26 cellular contexts compared by ENCODE assay signal in the genomic region with DNA sequence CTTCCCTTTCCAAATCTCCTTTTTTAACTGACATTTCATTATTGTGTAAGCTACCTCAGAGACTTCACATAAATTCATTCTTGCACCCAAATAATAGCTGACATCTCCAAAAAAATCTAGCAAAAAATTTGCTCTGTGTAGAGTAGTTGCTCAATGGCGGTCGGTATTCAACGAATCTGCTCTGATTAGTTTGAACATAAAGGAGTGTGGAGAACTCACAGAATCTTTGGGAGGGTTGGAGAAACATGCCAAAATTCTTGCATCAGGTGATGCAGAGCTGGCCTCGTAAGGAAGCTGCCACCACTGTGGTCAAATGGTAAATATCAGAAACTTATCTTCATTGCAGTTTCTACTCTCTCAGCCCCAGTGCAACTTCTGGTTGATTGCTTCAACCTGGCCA.
"Had no signal": no experiment of that assay in that cellular context is flagged by ENCODE, and none has a peak within 500 bp of the region (broad histone marks: within the 10 kb centered on the region; RNA-seq: fewer than 3 reads in every experiment).

No MANE protein-coding gene starts in this region.

- ATAC-seq: activated CD8-positive, alpha-beta memory T cell treated with anti-CD3 and anti-CD28 coated beads, Interleukin-2, amount 10 ng/mL, durations not matched to agents 7 days and 5 days; activated naive CD4-positive, alpha-beta T cell treated with anti-CD3 and anti-CD28 coated beads, Interleukin-2, amount 50 U/mL, for 72 hours; activated naive CD8-positive, alpha-beta T cell treated with anti-CD3 and anti-CD28 coated beads, Interleukin-2, amount 50 U/mL, for 24 hours; T-helper 17 cell had no signal

- DNase-seq: activated B cell treated with CpG ODN at 0.5 μM for 24 hours; activated CD4-positive, alpha-beta T cell treated with anti-CD3 and anti-CD28 coated beads for 1 hour; activated CD4-positive, alpha-beta T cell treated with anti-CD3 and anti-CD28 coated beads, Interleukin-2, amount 10 ng/mL, durations not matched to agents 24 days and 14 days; activated CD4-positive, alpha-beta T cell treated with anti-CD3 and anti-CD28 coated beads, Interleukin-2, amount 50 U/mL, for 48 hours; activated CD8-positive, alpha-beta memory T cell treated with anti-CD3 and anti-CD28 coated beads, Interleukin-2, amount 10 ng/mL, durations not matched to agents 7 days and 5 days; activated effector memory CD4-positive, alpha-beta T cell treated with anti-CD3 and anti-CD28 coated beads, Interleukin-2, amount 50 U/mL, for 16 hours; activated naive CD4-positive, alpha-beta T cell treated with Interleukin-2 at 50 U/mL for 16 hours; activated naive CD8-positive, alpha-beta T cell treated with anti-CD3 and anti-CD28 coated beads, Interleukin-2, amount 50 U/mL, for 24 hours; activated T-cell treated with anti-CD3 and anti-CD28 coated beads, Interleukin-2, amount 50 U/mL, for 24 hours; caudate nucleus; KG1; NCI-H1092; NCI-H1417; NCI-H1930; NCI-H2171 treated with DMSO at 0.1 percent for 48 hours; NCI-H345; NCI-H510A; NCI-H526 treated with DMSO at 0.1 percent for 48 hours; NK-92 treated with Interleukin-12 subunit alpha and Interleukin-12 subunit beta, amount 100 ng/mL, for 24 hours; OCI-M1; SHP77; T-helper 17 cell; T-helper 9 cell had no signal

- H3K36me3 Mint-ChIP-seq: activated naive CD4-positive, alpha-beta T cell treated with anti-CD3 and anti-CD28 coated beads, Interleukin-2, amount 50 U/mL, for 72 hours had no signal

- H3K9me3 Mint-ChIP-seq: activated B cell treated with CpG ODN at 0.5 μM for 24 hours; activated CD4-positive, alpha-beta T cell treated with anti-CD3 and anti-CD28 coated beads, Interleukin-2, amount 10 ng/mL, durations not matched to agents 24 days and 14 days; activated naive CD4-positive, alpha-beta T cell treated with anti-CD3 and anti-CD28 coated beads, Interleukin-2, amount 50 U/mL, for 72 hours; activated naive CD8-positive, alpha-beta T cell treated with anti-CD3 and anti-CD28 coated beads, Interleukin-2, amount 50 U/mL, for 24 hours had no signal

- H3K4me3 Mint-ChIP-seq: activated B cell treated with CpG ODN at 0.5 μM for 24 hours; activated CD4-positive, alpha-beta T cell treated with anti-CD3 and anti-CD28 coated beads, Interleukin-2, amount 10 ng/mL, durations not matched to agents 24 days and 14 days; activated CD8-positive, alpha-beta memory T cell treated with anti-CD3 and anti-CD28 coated beads, Interleukin-2, amount 10 ng/mL, durations not matched to agents 7 days and 5 days; activated naive CD8-positive, alpha-beta T cell treated with anti-CD3 and anti-CD28 coated beads, Interleukin-2, amount 50 U/mL, for 24 hours; activated T-cell treated with anti-CD3 and anti-CD28 coated beads, Interleukin-2, amount 50 U/mL, for 24 hours; T-helper 17 cell had no signal

- H3K27me3 ChIP-seq: breast epithelium, SJSA1 had no signal

- H3K4me1 ChIP-seq: breast epithelium, SJSA1 had no signal

- H3K4me3 ChIP-seq: breast epithelium, SJSA1 had no signal

- H3K36me3 ChIP-seq: breast epithelium, SJSA1 had no signal

- H3K9me3 ChIP-seq: breast epithelium, SJSA1 had no signal

- H3K4me1 Mint-ChIP-seq: activated B cell treated with CpG ODN at 0.5 μM for 24 hours; activated naive CD8-positive, alpha-beta T cell treated with anti-CD3 and anti-CD28 coated beads, Interleukin-2, amount 50 U/mL, for 24 hours; T-helper 17 cell had no signal

- H3K27ac ChIP-seq: breast epithelium, SJSA1 had no signal

- H3K27ac Mint-ChIP-seq: activated B cell treated with CpG ODN at 0.5 μM for 24 hours; activated CD4-positive, alpha-beta T cell treated with anti-CD3 and anti-CD28 coated beads, Interleukin-2, amount 10 ng/mL, durations not matched to agents 24 days and 14 days; activated CD8-positive, alpha-beta memory T cell treated with anti-CD3 and anti-CD28 coated beads, Interleukin-2, amount 10 ng/mL, durations not matched to agents 7 days and 5 days; activated naive CD4-positive, alpha-beta T cell treated with anti-CD3 and anti-CD28 coated beads, Interleukin-2, amount 50 U/mL, for 72 hours; activated naive CD8-positive, alpha-beta T cell treated with anti-CD3 and anti-CD28 coated beads, Interleukin-2, amount 50 U/mL, for 24 hours; activated T-cell treated with anti-CD3 and anti-CD28 coated beads, Interleukin-2, amount 50 U/mL, for 24 hours; T-helper 17 cell had no signal

- H3K27me3 Mint-ChIP-seq: activated B cell treated with CpG ODN at 0.5 μM for 24 hours; activated CD4-positive, alpha-beta T cell treated with anti-CD3 and anti-CD28 coated beads, Interleukin-2, amount 10 ng/mL, durations not matched to agents 24 days and 14 days had no signal
